ENCODE assay signal across 25 cellular contexts in the genomic region with DNA sequence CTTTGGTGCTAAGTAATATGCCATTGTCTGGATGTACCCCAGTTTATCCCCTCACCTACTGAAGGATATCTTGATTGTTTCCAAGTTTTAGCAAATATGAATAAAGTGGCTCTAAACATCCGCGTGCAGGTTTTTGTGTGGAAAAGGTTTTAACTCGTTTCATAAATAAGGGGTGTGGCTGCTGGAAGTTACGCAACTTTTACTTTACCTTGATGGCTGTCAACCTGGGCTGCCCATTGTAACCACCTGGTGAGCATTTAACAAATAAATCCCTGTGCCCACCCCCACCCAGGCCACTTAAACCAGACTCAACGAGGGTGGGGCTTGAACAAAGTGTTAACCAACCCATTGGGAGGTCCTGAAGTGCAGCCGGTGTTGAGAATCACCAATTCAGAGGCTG.
A peak's percentile ranks its signal among the peaks of the same experiment; 100 is the strongest.
DNase-seq lines count a peak whose midpoint lies in the region; ATAC-seq, FAIRE-seq and TF ChIP-seq lines count a peak whose summit lies in the region.
"Had no signal": no experiment of that assay in that cellular context is flagged by ENCODE, and none has a peak within 500 bp of the region (broad histone marks: within the 10 kb centered on the region; RNA-seq: fewer than 3 reads in every experiment).

No MANE protein-coding gene starts in this region.

- H4K8ac ChIP-seq in IMR-90 (ENCODE audit: low read depth in 2 of 2, low read length in 2 of 2) (no peak overlapping the region), H1 (ENCODE audit: extremely low read depth, insufficient read depth, low read length) (no peak overlapping the region)

- TF ChIP-seq CTCF in IMR-90 (conservative IDR thresholded peaks at IDR 0.05; ENCODE audit: low read depth, low read length) (no peak), H1 (IDR thresholded peaks at IDR 0.05; ENCODE audit: control extremely low read depth in 1 of 3, insufficient read depth in 1 of 3, low read depth in 1 of 3, low read length in 3 of 3) (no peak)

- no peak overlapping the region for H3K4ac ChIP-seq in IMR-90 (ENCODE audit: low read depth, low read length)
- no peak overlapping the region for H3K4ac ChIP-seq in H1 (replicated peaks; ENCODE audit: insufficient read length, low read depth, low read length)

- no peak overlapping the region for H3K4me2 ChIP-seq in IMR-90 (ENCODE audit: low read depth, low read length)
- H3K4me2 ChIP-seq in H1 (ENCODE audit: insufficient read depth in 1 of 2, low read depth in 2 of 2, low read length in 2 of 2), result no peak overlapping the region
- H3K4me2 ChIP-seq: BLaER1 had no signal

- no CpG with 5 or more reads among the region's 6 CpGs for WGBS in IMR-90 (ENCODE audit: extremely low coverage in 2 of 2, insufficient read length in 1 of 2), 2 experiments
- 81% methylated on average over 6 of the region's 6 CpGs; no CpG with 5 or more reads in 1 of the 2 experiments for WGBS in H1 (ENCODE audit: extremely low coverage in 1 of 2, insufficient coverage in 1 of 2, insufficient read length in 1 of 2, insufficient replicate concordance in 2 of 2, low coverage in 1 of 2, low lambda C conversion rate in 2 of 2, missing lambda C conversion rate in 1 of 2), 2 experiments

- H4K91ac ChIP-seq in IMR-90 (ENCODE audit: insufficient read depth, low read depth, low read length) (no peak overlapping the region), H1 (replicated peaks; ENCODE audit: insufficient read length, low read length) (no peak overlapping the region)

- FAIRE-seq in H1 (lab: Jason Lieb, UNC), result no peak
- FAIRE-seq: A204.1, D721Med, G401.6, GM12891, GM19239 had no signal

- POLR2A ChIA-PET in IMR-90 (lab: Charles Lee; ENCODE audit: unreplicated experiment) (no interaction called here), H1 (lab: Charles Lee; ENCODE audit: partially characterized antibody) (no interaction called here)

- H4K20me1 ChIP-seq in IMR-90 (ENCODE audit: insufficient read depth, low read length) (no peaks in the 10 kb centered on the region), H1 (replicated peaks in 1 of 2; ENCODE audit: control insufficient read depth in 1 of 2, insufficient read depth in 2 of 2, low read length in 2 of 2) (no peaks in the 10 kb centered on the region)
- H4K20me1 ChIP-seq: BLaER1 had no signal

- no peaks in the 10 kb centered on the region for H3K9me3 Mint-ChIP-seq in activated naive CD4-positive, alpha-beta T cell treated with anti-CD3 and anti-CD28 coated beads, Interleukin-2, amount 10 ng/mL, durations not matched to agents 7 days and 5 days
- H3K9me3 Mint-ChIP-seq in effector memory CD8-positive, alpha-beta T cell, result no peaks in the 10 kb centered on the region
- H3K9me3 Mint-ChIP-seq: CD4-positive, alpha-beta T cell; CD8-positive, alpha-beta T cell had no signal

- H3K79me2 ChIP-seq in H1 (ENCODE audit: control insufficient read depth in 1 of 2, insufficient read depth in 2 of 2, low read length in 2 of 2), result no peaks in the 10 kb centered on the region

- no peaks in the 10 kb centered on the region for H3K79me1 ChIP-seq in IMR-90 (ENCODE audit: low read depth in 1 of 2, low read length in 2 of 2)
- no peaks in the 10 kb centered on the region for H3K79me1 ChIP-seq in H1 (ENCODE audit: low read depth, low read length)

- peak overlapping the region; percentile 11 for H3K27ac Mint-ChIP-seq in activated naive CD4-positive, alpha-beta T cell treated with anti-CD3 and anti-CD28 coated beads, Interleukin-2, amount 10 ng/mL, durations not matched to agents 7 days and 5 days
- H3K27ac Mint-ChIP-seq in effector memory CD8-positive, alpha-beta T cell, result no peak overlapping the region
- H3K27ac Mint-ChIP-seq: CD14-positive monocyte; CD4-positive, alpha-beta T cell; CD8-positive, alpha-beta T cell had no signal

- H3K9ac ChIP-seq in IMR-90 (ENCODE audit: low read depth, low read length), result no peak overlapping the region
- no peak overlapping the region for H3K9ac ChIP-seq in H1 (replicated peaks in 1 of 4; ENCODE audit: extremely low read depth in 1 of 4, low read depth in 3 of 4, low read length in 3 of 4)
- H3K9ac ChIP-seq: BLaER1 had no signal

- no peak overlapping the region for H3K4me3 Mint-ChIP-seq in activated naive CD4-positive, alpha-beta T cell treated with anti-CD3 and anti-CD28 coated beads, Interleukin-2, amount 10 ng/mL, durations not matched to agents 7 days and 5 days
- H3K4me3 Mint-ChIP-seq in effector memory CD8-positive, alpha-beta T cell, result no peak overlapping the region
- H3K4me3 Mint-ChIP-seq: CD14-positive monocyte; CD4-positive, alpha-beta T cell; CD8-positive, alpha-beta T cell had no signal

- no peaks in the 10 kb centered on the region for H3K9me1 ChIP-seq in IMR-90 (ENCODE audit: insufficient read depth, low read length)

- H2BK15ac ChIP-seq in IMR-90 (ENCODE audit: low read depth, low read length) (no peak overlapping the region), H1 (ENCODE audit: low read length) (no peak overlapping the region)

- H3K36me3 ChIP-seq in IMR-90 (ENCODE audit: control insufficient read depth, insufficient read depth, low read length), result no peaks in the 10 kb centered on the region
- H3K36me3 ChIP-seq in H1 (ENCODE audit: control insufficient read depth in 2 of 4, insufficient read depth in 4 of 4, low read length in 3 of 4), result no peaks in the 10 kb centered on the region
- H3K36me3 ChIP-seq: BE2C, BLaER1 had no signal

- H2BK20ac ChIP-seq in IMR-90 (ENCODE audit: low read depth, low read length) (no peak overlapping the region), H1 (ENCODE audit: low read length) (no peak overlapping the region)

- peaks cover 30% of the 10 kb centered on the region for H3K27me3 Mint-ChIP-seq in activated naive CD4-positive, alpha-beta T cell treated with anti-CD3 and anti-CD28 coated beads, Interleukin-2, amount 10 ng/mL, durations not matched to agents 7 days and 5 days
- peaks cover 0 to 9% of the 10 kb centered on the region in 2 donors for H3K27me3 Mint-ChIP-seq in effector memory CD8-positive, alpha-beta T cell
- H3K27me3 Mint-ChIP-seq: CD4-positive, alpha-beta T cell had no signal

- dilution Hi-C loops in IMR-90 (cut with HindIII; ENCODE audit: low sequenced_read_pairs, unreplicated experiment), result no loop called here

- intact Hi-C loops in IMR-90 (cut with micrococcal nuclease), result no loop called here

- DNase-seq in activated naive CD4-positive, alpha-beta T cell treated with anti-CD3 and anti-CD28 coated beads, Interleukin-2, amount 10 ng/mL, durations not matched to agents 7 days and 5 days, result no peak
- no peak for DNase-seq in activated naive CD4-positive, alpha-beta T cell treated with Interleukin-2 at 50 U/mL for 16 hours
- no peak for DNase-seq in IMR-90
- DNase-seq in H1 (ENCODE audit: low read depth in 1 of 2, low spot score in 2 of 2), result no peak
- no peak for DNase-seq in effector memory CD8-positive, alpha-beta T cell
- no peak for DNase-seq in CD1c-positive myeloid dendritic cell (ENCODE audit: extremely low spot score)
- no peak for DNase-seq in NCI-H1436 treated with DMSO at 0.1 percent for 48 hours (lab: John Stamatoyannopoulos, UW)
- DNase-seq: 8988T; ACHN; BE2C; C1 segment of cervical spinal cord; Caco-2; Calu3; CD4-positive, alpha-beta T cell; CD8-positive, alpha-beta T cell; DMS79 treated with DMSO at 0.1 percent for 48 hours; GF-D8 had no signal

- TF ChIP-seq POLR2A in IMR-90 (IDR thresholded peaks at IDR 0.05; ENCODE audit: low read depth, low read length), result no peak
- no peak for TF ChIP-seq POLR2A in H1 (IDR thresholded peaks at IDR 0.05; ENCODE audit: control extremely low read depth in 1 of 2, low read depth in 2 of 2, low read length in 2 of 2)

- ATAC-seq in IMR-90 (ENCODE audit: low read depth), result no peak
- no peak for ATAC-seq in effector memory CD8-positive, alpha-beta T cell (replicated peaks)
- ATAC-seq: CD8-positive, alpha-beta T cell had no signal

- H3K4me1 ChIP-seq in IMR-90 (ENCODE audit: control insufficient read depth, insufficient read depth, low read length) (no peaks in the 10 kb centered on the region), H1 (replicated peaks in 1 of 4; ENCODE audit: control insufficient read depth in 3 of 4, insufficient read depth in 4 of 4, low read length in 3 of 4) (no peaks in the 10 kb centered on the region)
- H3K4me1 ChIP-seq: BE2C, Caco-2 had no signal

- H2BK5ac ChIP-seq in IMR-90 (ENCODE audit: low read depth, low read length, poor library complexity, severe bottlenecking) (no peak overlapping the region), H1 (ENCODE audit: low read depth, low read length) (no peak overlapping the region)

- peaks cover 7% of the 10 kb centered on the region for H3K4me1 Mint-ChIP-seq in activated naive CD4-positive, alpha-beta T cell treated with anti-CD3 and anti-CD28 coated beads, Interleukin-2, amount 10 ng/mL, durations not matched to agents 7 days and 5 days
- H3K4me1 Mint-ChIP-seq in effector memory CD8-positive, alpha-beta T cell (ENCODE audit: low read depth in 2 of 2), result peaks cover 7 to 9% of the 10 kb centered on the region in 2 donors

- H3K56ac ChIP-seq in IMR-90 (ENCODE audit: extremely low read depth, insufficient read depth, low read length) (no peak overlapping the region), H1 (replicated peaks; ENCODE audit: insufficient read length, low read depth, low read length) (no peak overlapping the region)

- H3K36me3 Mint-ChIP-seq in activated naive CD4-positive, alpha-beta T cell treated with anti-CD3 and anti-CD28 coated beads, Interleukin-2, amount 10 ng/mL, durations not matched to agents 7 days and 5 days, result peaks cover 9% of the 10 kb centered on the region
- H3K36me3 Mint-ChIP-seq in effector memory CD8-positive, alpha-beta T cell (ENCODE audit: insufficient read depth), result peaks cover 3% of the 10 kb centered on the region
- H3K36me3 Mint-ChIP-seq: CD14-positive monocyte; CD8-positive, alpha-beta T cell had no signal

- H3K4me3 ChIP-seq in IMR-90 (ENCODE audit: insufficient read depth, low read depth, low read length) (no peak overlapping the region), H1 (ENCODE audit: extremely low read depth in 1 of 4, insufficient read depth in 2 of 4, low read depth in 3 of 4, low read length in 4 of 4) (no peak overlapping the region)
- H3K4me3 ChIP-seq: BLaER1 had no signal

- BruUV-seq in IMR-90 (replicated peaks; lab: Mats Ljungman, UMichigan), result no TSS peak

- TF ChIP-seq EP300 in Ishikawa (IDR thresholded peaks at IDR 0.05; ENCODE audit: borderline replicate concordance) (no peak), H1 (IDR thresholded peaks at IDR 0.05; ENCODE audit: borderline replicate concordance in 1 of 2, low read depth in 2 of 2, low read length in 2 of 2) (no peak)

- no peak overlapping the region for H4K5ac ChIP-seq in IMR-90 (ENCODE audit: low read depth, low read length)
- no peak overlapping the region for H4K5ac ChIP-seq in H1 (ENCODE audit: insufficient read length, low read depth, low read length)

- H2AK9ac ChIP-seq in IMR-90 (replicated peaks; ENCODE audit: low read depth, low read length, poor library complexity), result no peak overlapping the region

- in situ Hi-C loops in IMR-90 (cut with MboI; ENCODE audit: low sequenced_read_pairs), result no loop called here

- H3K18ac ChIP-seq in IMR-90 (ENCODE audit: low read depth, low read length), result no peak overlapping the region
- no peak overlapping the region for H3K18ac ChIP-seq in H1 (ENCODE audit: extremely low read depth, low read length)

- H2AK5ac ChIP-seq in IMR-90 (ENCODE audit: low read depth, low read length) (no peak overlapping the region), H1 (ENCODE audit: low read depth, low read length) (no peak overlapping the region)

- H2BK12ac ChIP-seq in H1 (ENCODE audit: low read depth, low read length), result no peak overlapping the region

- CTCF ChIA-PET in activated naive CD4-positive, alpha-beta T cell treated with anti-CD3 and anti-CD28 coated beads, Interleukin-2, amount 10 ng/mL, durations not matched to agents 7 days and 5 days (lab: Charles Lee), result no interaction called here
- CTCF ChIA-PET in IMR-90 (lab: Yijun Ruan, JAX) (no interaction called here), H1 (lab: Charles Lee; ENCODE audit: partially characterized antibody) (interaction anchor here (0.5 kb wide), 1 partner anchor 1280 kb away, joined by 3 read pairs; no protein-coding TSS in a partner anchor)

- H3K23ac ChIP-seq in IMR-90 (ENCODE audit: low read depth, low read length) (no peak overlapping the region), H1 (ENCODE audit: insufficient read length) (no peak overlapping the region)

- no peaks in the 10 kb centered on the region for H3K27me3 ChIP-seq in IMR-90 (ENCODE audit: control insufficient read depth, insufficient read depth, low read length)
- no peaks in the 10 kb centered on the region for H3K27me3 ChIP-seq in H1 (replicated peaks in 1 of 4; ENCODE audit: control insufficient read depth in 3 of 4, extremely low read depth in 1 of 4, insufficient read depth in 3 of 4, low read length in 3 of 4)
- H3K27me3 ChIP-seq: BE2C, BLaER1 had no signal

- no peak overlapping the region for H2AFZ ChIP-seq in IMR-90 (replicated peaks; ENCODE audit: low read length, poor library complexity)
- H2AFZ ChIP-seq in H1 (ENCODE audit: low read length), result no peak overlapping the region

- H3K14ac ChIP-seq in IMR-90 (replicated peaks; ENCODE audit: low read depth, low read length), result no peak overlapping the region
- no peak overlapping the region for H3K14ac ChIP-seq in H1 (ENCODE audit: insufficient read length)

- H2BK120ac ChIP-seq in IMR-90 (ENCODE audit: low read depth, low read length), result no peak overlapping the region
- H2BK120ac ChIP-seq in H1 (replicated peaks; ENCODE audit: low read depth, low read length), result no peak overlapping the region

- no peak for TF ChIP-seq RAD21 in IMR-90 (IDR thresholded peaks at IDR 0.05; ENCODE audit: low read length)
- no peak for TF ChIP-seq RAD21 in Ishikawa (IDR thresholded peaks at IDR 0.05; ENCODE audit: low read depth)
- no peak for TF ChIP-seq RAD21 in H1 (IDR thresholded peaks at IDR 0.05 in 1 of 2, conservative IDR thresholded peaks at IDR 0.05 in 1 of 2; ENCODE audit: low read depth in 2 of 2, low read length in 2 of 2)

- no peak overlapping the region for H3K27ac ChIP-seq in IMR-90 (ENCODE audit: insufficient read depth, low read length)
- no peak overlapping the region for H3K27ac ChIP-seq in H1 (ENCODE audit: low read depth, low read length)
- H3K27ac ChIP-seq: BLaER1 had no signal

- no peaks in the 10 kb centered on the region for H3K23me2 ChIP-seq in H1 (ENCODE audit: low read depth, low read length)

- peaks cover 6% of the 10 kb centered on the region; the same call in 1 of the 2 replicates for H3K9me3 ChIP-seq in IMR-90 (ENCODE audit: control insufficient read depth, insufficient read depth, low read length)
- peaks cover 0 to 3% of the 10 kb centered on the region in 2 experiments; a peak in 1 of 4 replicates for H3K9me3 ChIP-seq in H1 (ENCODE audit: insufficient read depth in 2 of 2, low read depth in 1 of 2, low read length in 1 of 2)
- H3K9me3 ChIP-seq: BE2C, Caco-2 had no signal
